In genomic region chr2:38115216-38116012, GRCh38 we compare ENCODE assay signal across 8 cellular contexts. TPM values are rescaled to one million over a fixed set of nuclear protein-coding genes. Genes with fewer than 3 reads are reported as not detected.
DNase-seq lines count a peak whose midpoint lies in the region; ATAC-seq and TF ChIP-seq lines count a peak whose summit lies in the region.

No MANE protein-coding gene starts in this region.

- CTCF ChIA-PET in activated naive CD4-positive, alpha-beta T cell treated with anti-CD3 and anti-CD28 coated beads for 36 hours (lab: Charles Lee) = interaction anchor here (0.6 to 2.6 kb wide), 17 partner anchors 9 to 421 kb away, joined by 3 to 9 read pairs (median 4); partner anchors contain the start of gene CYP1B1

- H3K27me3 ChIP-seq in MM.1S (replicated peaks; ENCODE audit: insufficient read depth, low read length) = no peaks in the 10 kb centered on the region

- H3K9me2 ChIP-seq in MM.1S (replicated peaks; ENCODE audit: insufficient read depth, low read length) = no peaks in the 10 kb centered on the region

- in situ Hi-C loops in ACHN (cut with HindIII; ENCODE audit: low pct_ligation_motif_present, low pct_unique_long_range_greater_than_20kb, low sequenced_read_pairs) (no loop called here), SK-MEL-5 (cut with HindIII; ENCODE audit: low pct_unique_long_range_greater_than_20kb, low sequenced_read_pairs) (no loop called here)

- H3K9me3 ChIP-seq in MM.1S (replicated peaks; ENCODE audit: insufficient read depth, low read length) = no peaks in the 10 kb centered on the region

- no peaks in the 10 kb centered on the region for H3K4me1 ChIP-seq in MM.1S (ENCODE audit: low read length)

- H3K4me2 ChIP-seq in MM.1S (ENCODE audit: low read depth, low read length) = no peak overlapping the region

- H3K9me3 Mint-ChIP-seq in activated naive CD4-positive, alpha-beta T cell treated with anti-CD3 and anti-CD28 coated beads for 36 hours = no peaks in the 10 kb centered on the region

- DNase-seq in ACHN (peak; percentile 81), MM.1S (peak; percentile 51), SK-MEL-5 (ENCODE audit: low read depth, low spot score) (peak; percentile 90), Right ventricle myocardium superior (peak; percentile 86), retina (peak; percentile 80)
- DNase-seq in activated naive CD4-positive, alpha-beta T cell treated with anti-CD3 and anti-CD28 coated beads for 36 hours = peak; percentile 92

- no peaks in the 10 kb centered on the region for H3F3A ChIP-seq in MM.1S (ENCODE audit: insufficient read depth, low read length)

- no peaks in the 10 kb centered on the region for H3K4me1 Mint-ChIP-seq in activated naive CD4-positive, alpha-beta T cell treated with anti-CD3 and anti-CD28 coated beads for 36 hours (ENCODE audit: low read depth)

- no peak overlapping the region for H3K4me3 Mint-ChIP-seq in activated naive CD4-positive, alpha-beta T cell treated with anti-CD3 and anti-CD28 coated beads for 36 hours

- no peaks in the 10 kb centered on the region for H4K20me1 ChIP-seq in MM.1S (ENCODE audit: insufficient read depth, low read length)

- no peak overlapping the region for H3K27ac ChIP-seq in MM.1S (ENCODE audit: low read length)

- no peaks in the 10 kb centered on the region for H3K36me3 Mint-ChIP-seq in activated naive CD4-positive, alpha-beta T cell treated with anti-CD3 and anti-CD28 coated beads for 36 hours (ENCODE audit: low read depth)

- H3K9ac ChIP-seq in MM.1S (ENCODE audit: low read length) = no peak overlapping the region

- no peak overlapping the region for H3K4me3 ChIP-seq in MM.1S (ENCODE audit: low read length)

- H3K27ac Mint-ChIP-seq in activated naive CD4-positive, alpha-beta T cell treated with anti-CD3 and anti-CD28 coated beads for 36 hours = no peak overlapping the region

- no peak overlapping the region for H2AFZ ChIP-seq in MM.1S (ENCODE audit: low read length)

- no peaks in the 10 kb centered on the region for H3K79me2 ChIP-seq in MM.1S (ENCODE audit: low read length)

- intact Hi-C loops in activated naive CD4-positive, alpha-beta T cell treated with anti-CD3 and anti-CD28 coated beads for 36 hours (cut with micrococcal nuclease) = loop anchor here (1.0 to 5.0 kb wide), 6 partner anchors 39 to 393 kb away; partner anchors contain the start of gene CYP1B1
- intact Hi-C loops in Right ventricle myocardium superior (cut with DNase I) = loop anchor here (5.0 kb wide), 1 partner anchor 133 kb away; no protein-coding TSS in a partner anchor

- ATAC-seq in GM19025 (IDR thresholded peaks at IDR 0.05; ENCODE audit: low read depth, unreplicated experiment) = peak; percentile 58
- peak; percentile 83 for ATAC-seq in Right ventricle myocardium superior (ENCODE audit: poor library complexity)
- ATAC-seq in GM21528 (IDR thresholded peaks at IDR 0.05; ENCODE audit: low FRiP score, unreplicated experiment) = no peak

- peak; percentile 92 for TF ChIP-seq CTCF in MM.1S (IDR thresholded peaks at IDR 0.05; ENCODE audit: low read length)

- H3K36me3 ChIP-seq in MM.1S (replicated peaks; ENCODE audit: insufficient read depth, low read length) = no peaks in the 10 kb centered on the region

- peaks cover 13% of the 10 kb centered on the region for H3K27me3 Mint-ChIP-seq in activated naive CD4-positive, alpha-beta T cell treated with anti-CD3 and anti-CD28 coated beads for 36 hours (ENCODE audit: low read depth)

RNA-seq across cellular contexts. Expression of gene CYP1B1, which starts 39.5 kb away (rescaled TPM):
- total RNA-seq in SK-MEL-5 (2014; rRNA removed; shearing (Covaris generic)) = 0.03 and 0.08 TPM in 2 replicates
- polyA plus RNA-seq in SK-MEL-5 (2015; cell fraction: cytosol; rRNA removed) = 0.02 and 0.03 TPM in 2 replicates
- not detected in 2 replicates for polyA plus RNA-seq in SK-MEL-5 (2015; cell fraction: nucleus; rRNA removed)
- 1 to 10 TPM; 2.4 to 2.5 TPM for total RNA-seq in activated naive CD4-positive, alpha-beta T cell treated with anti-CD3 and anti-CD28 coated beads for 36 hours
- total RNA-seq in Right ventricle myocardium superior = 17.1 TPM
